ENCODE assay signal across 32 cellular contexts in genomic region chr3:112448939-112449338, GRCh38. TPM values are rescaled to one million over a fixed set of nuclear protein-coding genes. Genes with fewer than 3 reads are reported as not detected.
A peak's percentile ranks its signal among the peaks of the same experiment; 100 is the strongest.
DNase-seq lines count a peak whose midpoint lies in the region; ATAC-seq and TF ChIP-seq lines count a peak whose summit lies in the region.
"Had no signal": no experiment of that assay in that cellular context is flagged by ENCODE, and none has a peak within 500 bp of the region (broad histone marks: within the 10 kb centered on the region; RNA-seq: fewer than 3 reads in every experiment).

No MANE protein-coding gene starts in this region.

- no peaks in the 10 kb centered on the region for H3K27me3 Mint-ChIP-seq in activated T-cell treated with anti-CD3 and anti-CD28 coated beads, Interleukin-2, amount 50 U/mL, for 72 hours (ENCODE audit: low read depth)
- H3K27me3 Mint-ChIP-seq: CD8-positive, alpha-beta memory T cell had no signal

- H3K4me2 ChIP-seq in osteoblast (ENCODE audit: insufficient read depth, low read length): no peak overlapping the region
- H3K4me2 ChIP-seq: GM23338, PC-9 had no signal

- peaks cover 11% of the 10 kb centered on the region for H3K4me1 Mint-ChIP-seq in activated T-cell treated with anti-CD3 and anti-CD28 coated beads, Interleukin-2, amount 50 U/mL, for 72 hours (ENCODE audit: low read depth)

- H3K9me3 ChIP-seq in osteoblast (ENCODE audit: low read depth, low read length): no peaks in the 10 kb centered on the region
- H3K9me3 ChIP-seq: BE2C had no signal

- H3K27ac Mint-ChIP-seq in activated T-cell treated with anti-CD3 and anti-CD28 coated beads, Interleukin-2, amount 50 U/mL, for 72 hours: peak overlapping the region; percentile 82
- H3K27ac Mint-ChIP-seq: CD14-positive monocyte; CD8-positive, alpha-beta memory T cell; GM23338; H9 had no signal

- H3K36me3 Mint-ChIP-seq in activated T-cell treated with anti-CD3 and anti-CD28 coated beads, Interleukin-2, amount 50 U/mL, for 72 hours (ENCODE audit: insufficient read depth in 2 of 2): no peaks in the 10 kb centered on the region
- H3K36me3 Mint-ChIP-seq: CD14-positive monocyte had no signal

- no peak overlapping the region for H3K4me3 Mint-ChIP-seq in activated T-cell treated with anti-CD3 and anti-CD28 coated beads, Interleukin-2, amount 50 U/mL, for 72 hours
- H3K4me3 Mint-ChIP-seq: CD14-positive monocyte; CD8-positive, alpha-beta memory T cell; GM23338; H9 had no signal

- H3K79me2 ChIP-seq in osteoblast (ENCODE audit: insufficient read depth, low read length): no peaks in the 10 kb centered on the region

- in situ Hi-C loops in SK-MEL-5 (cut with HindIII; ENCODE audit: low pct_unique_long_range_greater_than_20kb, low sequenced_read_pairs): no loop called here

- peaks cover 8% of the 10 kb centered on the region for H3K4me1 ChIP-seq in osteoblast (ENCODE audit: insufficient read depth, low read length)

- TF ChIP-seq CTCF in fibroblast of pulmonary artery (IDR thresholded peaks at IDR 0.05; ENCODE audit: low read length, missing control alignments): no peak
- TF ChIP-seq CTCF in osteoblast (IDR thresholded peaks at IDR 0.05; ENCODE audit: extremely low read depth, low read depth, low read length): no peak

- no peak for DNase-seq in activated T-cell treated with anti-CD3 and anti-CD28 coated beads, Interleukin-2, amount 50 U/mL, for 72 hours
- no peak for DNase-seq in activated T-cell treated with anti-CD3 and anti-CD28 coated beads, Interleukin-2, amount 50 U/mL, for 48 hours
- peak; percentile 11 for DNase-seq in SK-MEL-5 (ENCODE audit: low read depth, low spot score)
- DNase-seq in fibroblast of pulmonary artery (ENCODE audit: low read depth): peak; percentile 34
- DNase-seq in osteoblast (ENCODE audit: insufficient read length, low spot score, missing footprints): no peak
- DNase-seq in DMS79 treated with DMSO at 0.1 percent for 48 hours (lab: John Stamatoyannopoulos, UW): no peak
- DNase-seq in NCI-H510A treated with DMSO at 0.1 percent for 48 hours (lab: John Stamatoyannopoulos, UW): no peak
- DNase-seq in activated CD4-positive, alpha-beta T cell treated with anti-CD3 and anti-CD28 coated beads, Interleukin-2, amount 50 U/mL, for 48 hours: no peak
- DNase-seq: BE2C; Calu3; CD8-positive, alpha-beta memory T cell; H9; Kasumi-1; MV-4-11; NCI-H1105; NCI-H1436 treated with DMSO at 0.1 percent for 48 hours; NCI-H187 treated with DMSO at 0.1 percent for 48 hours; NCI-H2107; NCI-H446; NCI-H526; NCI-H82; PC-9; RPMI8226; SHP77 had no signal

- ATAC-seq in activated T-cell treated with anti-CD3 and anti-CD28 coated beads, Interleukin-2, amount 50 U/mL, for 72 hours (replicated peaks in 1 of 2): no peak
- ATAC-seq: GM23338, K562 had no signal

- H3K27ac ChIP-seq in osteoblast (ENCODE audit: low read depth, low read length): peak overlapping the region; percentile 3
- H3K27ac ChIP-seq: 22Rv1, PC-9, SK-N-MC had no signal

- H3K4me3 ChIP-seq in fibroblast of pulmonary artery (replicated peaks; ENCODE audit: low read depth, low read length) (no peak overlapping the region), osteoblast (ENCODE audit: insufficient read depth, low read length) (no peak overlapping the region)
- H3K4me3 ChIP-seq: GM23338, K562, PC-9, SK-N-MC had no signal

- no peaks in the 10 kb centered on the region for H3K9me3 Mint-ChIP-seq in activated T-cell treated with anti-CD3 and anti-CD28 coated beads, Interleukin-2, amount 50 U/mL, for 72 hours
- H3K9me3 Mint-ChIP-seq: CD8-positive, alpha-beta memory T cell had no signal

- H3K36me3 ChIP-seq in osteoblast (ENCODE audit: insufficient read depth, low read length): no peaks in the 10 kb centered on the region
- H3K36me3 ChIP-seq: BE2C had no signal

- H2AFZ ChIP-seq in osteoblast (ENCODE audit: low read length): no peak overlapping the region
- H2AFZ ChIP-seq: GM23338, PC-9 had no signal

- no peaks in the 10 kb centered on the region for H4K20me1 ChIP-seq in osteoblast (ENCODE audit: insufficient read depth, low read length)

- no peaks in the 10 kb centered on the region for H3K27me3 ChIP-seq in osteoblast (ENCODE audit: insufficient read depth, low read length)
- H3K27me3 ChIP-seq: BE2C had no signal

RNA-seq across cellular contexts. Expression of gene BTLA, which starts 50.3 kb away (rescaled TPM):
- 10 to 100 TPM; 17.5 to 21.3 TPM for total RNA-seq in activated T-cell treated with anti-CD3 and anti-CD28 coated beads, Interleukin-2, amount 50 U/mL, for 72 hours
- total RNA-seq in SK-MEL-5 (2014; rRNA removed; shearing (Covaris generic)): not detected in 2 replicates
- polyA plus RNA-seq in SK-MEL-5 (2015; cell fraction: cytosol; rRNA removed): 0.04 TPM in 1 of 2 replicates, not detected in the other
- 0.21 TPM in 1 of 2 replicates, not detected in the other for polyA plus RNA-seq in SK-MEL-5 (2015; cell fraction: nucleus; rRNA removed)
- 0.36 and 1.8 TPM in 2 replicates for total RNA-seq in osteoblast
- total RNA-seq: Calu3, Daoy, G401, GM23338, H9, M059J, PC-9 had no signal
- polyA plus RNA-seq: CD14-positive monocyte, K562 had no signal

Comparison
In these comparisons a context has a peak if more than half of its experiments do, and no peak if none do; other contexts are left out.
1. DNase-seq: peak in SK-MEL-5 (single experiment) and fibroblast of pulmonary artery (single experiment); none in activated T-cell treated with anti-CD3 and anti-CD28 coated beads, Interleukin-2, amount 50 U/mL, for 72 hours (0 of 2), activated T-cell treated with anti-CD3 and anti-CD28 coated beads, Interleukin-2, amount 50 U/mL, for 48 hours (0 of 2), osteoblast (single experiment), DMS79 treated with DMSO at 0.1 percent for 48 hours (single experiment), NCI-H510A treated with DMSO at 0.1 percent for 48 hours (single experiment) and activated CD4-positive, alpha-beta T cell treated with anti-CD3 and anti-CD28 coated beads, Interleukin-2, amount 50 U/mL, for 48 hours (0 of 2).